Comparison of ENCODE assay signal across 9 cellular contexts in genomic region chr16:14527411-14528044, GRCh38.
A peak's percentile ranks its signal among the peaks of the same experiment; 100 is the strongest.
DNase-seq lines count a peak whose midpoint lies in the region; ATAC-seq, FAIRE-seq and TF ChIP-seq lines count a peak whose summit lies in the region.
"Had no signal": no experiment of that assay in that cellular context is flagged by ENCODE, and none has a peak within 500 bp of the region (broad histone marks: within the 10 kb centered on the region; RNA-seq: fewer than 3 reads in every experiment).

No MANE protein-coding gene starts in this region.

- H3K27ac Mint-ChIP-seq in T-cell: no peak overlapping the region

- ATAC-seq in HG02973 (IDR thresholded peaks at IDR 0.05; ENCODE audit: unreplicated experiment) (no peak), GM19328 (IDR thresholded peaks at IDR 0.05; ENCODE audit: unreplicated experiment) (no peak), T-cell (replicated peaks in 1 of 4) (no peak)
- ATAC-seq: PC-3 had no signal

- POLR2A ChIA-PET in T-cell (lab: Charles Lee): interaction anchor here in 1 of 2 donors (0.6 kb wide), 1 partner anchor 276 kb away, joined by 11 read pairs; no protein-coding TSS in a partner anchor

- intact Hi-C loops in kidney (cut with DNase I): loop anchor here (10.0 kb wide), 1 partner anchor 223 kb away; no protein-coding TSS in a partner anchor

- H3K4me1 ChIP-seq in keratinocyte (ENCODE audit: control insufficient read depth, extremely low read depth, insufficient read depth, low read length) (peaks cover 36% of the 10 kb centered on the region), smooth muscle cell (ENCODE audit: low read depth) (peaks cover 31% of the 10 kb centered on the region), kidney (ENCODE audit: control insufficient read depth in 1 of 2, insufficient read depth in 1 of 2, low read depth in 1 of 2, low read length in 2 of 2) (peaks cover 7 to 17% of the 10 kb centered on the region in 2 donors)

- dilution Hi-C loops in keratinocyte (cut with MboI; ENCODE audit: extremely low pct_ligation_motif_present, low sequenced_read_pairs): no loop called here

- H3F3A ChIP-seq in smooth muscle cell (ENCODE audit: low read depth): no peaks in the 10 kb centered on the region

- peak; percentile 18 for DNase-seq in GOT3 (lab: John Stamatoyannopoulos, UW)
- DNase-seq in cardiac fibroblast (ENCODE audit: low read depth in 2 of 2): peak; percentile 87 to 92
- DNase-seq in keratinocyte (ENCODE audit: low read depth, low spot score): no peak
- DNase-seq in smooth muscle cell (lab: John Stamatoyannopoulos, UW; ENCODE audit: unreplicated experiment): no peak
- DNase-seq in T-cell: no peak
- DNase-seq in kidney: no peak
- DNase-seq: PC-3 had no signal

- peaks cover 11 to 17% (median 12%) of the 10 kb centered on the region in 3 donors for H3K4me1 Mint-ChIP-seq in T-cell

- no peak overlapping the region for H3K4me3 ChIP-seq in cardiac fibroblast (replicated peaks in 1 of 2; ENCODE audit: low read depth in 2 of 2, low read length in 2 of 2)
- H3K4me3 ChIP-seq in keratinocyte (ENCODE audit: control insufficient read depth in 2 of 3, extremely low read depth in 1 of 3, insufficient read depth in 2 of 3, low read depth in 1 of 3, low read length in 3 of 3): no peak overlapping the region
- no peak overlapping the region for H3K4me3 ChIP-seq in smooth muscle cell
- no peak overlapping the region for H3K4me3 ChIP-seq in kidney (ENCODE audit: low read length in 2 of 2)

- H3K9me3 ChIP-seq in keratinocyte (ENCODE audit: control insufficient read depth, low read depth, low read length) (no peaks in the 10 kb centered on the region), smooth muscle cell (replicated peaks; ENCODE audit: low read depth) (no peaks in the 10 kb centered on the region), kidney (ENCODE audit: control insufficient read depth in 1 of 2, low read length in 2 of 2) (no peaks in the 10 kb centered on the region)

- peaks cover 3% of the 10 kb centered on the region for H3K79me2 ChIP-seq in keratinocyte (ENCODE audit: control insufficient read depth, insufficient read depth, low read length)
- no peaks in the 10 kb centered on the region for H3K79me2 ChIP-seq in smooth muscle cell (ENCODE audit: low read depth)

- CTCF ChIA-PET in T-cell (lab: Charles Lee): interaction anchor here (0.9 to 1.6 kb wide), 4 partner anchors 14 to 604 kb away, joined by 3 to 6 read pairs (median 3); no protein-coding TSS in a partner anchor

- H3K27me3 Mint-ChIP-seq in T-cell: no peaks in the 10 kb centered on the region

- H2AFZ ChIP-seq in keratinocyte (ENCODE audit: control insufficient read depth, low read length) (no peak overlapping the region), smooth muscle cell (ENCODE audit: low read depth) (no peak overlapping the region)

- H3K4me2 ChIP-seq in keratinocyte (ENCODE audit: control insufficient read depth, extremely low read depth, insufficient read depth, low read depth, low read length): no peak overlapping the region
- peak overlapping the region; percentile 82 for H3K4me2 ChIP-seq in smooth muscle cell

- no peak overlapping the region for H3K4me3 Mint-ChIP-seq in T-cell

- no peaks in the 10 kb centered on the region for H3K27me3 ChIP-seq in keratinocyte (ENCODE audit: control insufficient read depth, extremely low read depth, insufficient read depth, low read length)
- no peaks in the 10 kb centered on the region for H3K27me3 ChIP-seq in smooth muscle cell (ENCODE audit: low read depth)

- H3K36me3 Mint-ChIP-seq in T-cell: peaks cover 22% of the 10 kb centered on the region

- H3K9ac ChIP-seq in keratinocyte (ENCODE audit: control insufficient read depth, extremely low read depth, insufficient read depth, low read length): peak overlapping the region; percentile 69
- no peak overlapping the region for H3K9ac ChIP-seq in smooth muscle cell (ENCODE audit: low read depth)
- H3K9ac ChIP-seq in kidney (ENCODE audit: low read length in 2 of 2): no peak overlapping the region

- no peak for FAIRE-seq in keratinocyte (lab: Jason Lieb, UNC)
- no peak for FAIRE-seq in kidney (lab: Jason Lieb, UNC)

- TF ChIP-seq CTCF in cardiac fibroblast (IDR thresholded peaks at IDR 0.05; ENCODE audit: low read depth, low read length) (no peak), keratinocyte (optimal IDR thresholded peaks at IDR 0.05 in 1 of 3, IDR thresholded peaks at IDR 0.05 in 1 of 3, conservative IDR thresholded peaks at IDR 0.05 in 1 of 3; ENCODE audit: extremely low read depth in 1 of 3, insufficient read depth in 2 of 3, low read length in 3 of 3) (no peak), smooth muscle cell (IDR thresholded peaks at IDR 0.05; ENCODE audit: borderline replicate concordance, insufficient read depth, poor library complexity, severe bottlenecking) (no peak), kidney (IDR thresholded peaks at IDR 0.05; ENCODE audit: borderline replicate concordance, extremely low read depth, insufficient read depth) (no peak)

- peaks cover 1 to 3% of the 10 kb centered on the region in 2 experiments for H3K36me3 ChIP-seq in keratinocyte (ENCODE audit: control insufficient read depth in 2 of 2, extremely low read depth in 1 of 2, insufficient read depth in 2 of 2, low read length in 2 of 2)
- H3K36me3 ChIP-seq in smooth muscle cell (ENCODE audit: low read depth): no peaks in the 10 kb centered on the region
- no peaks in the 10 kb centered on the region for H3K36me3 ChIP-seq in kidney (ENCODE audit: control insufficient read depth in 1 of 2, insufficient read depth in 2 of 2, low read length in 2 of 2)

- H4K20me1 ChIP-seq in keratinocyte (ENCODE audit: control insufficient read depth, extremely low read depth, insufficient read depth, low read length) (no peaks in the 10 kb centered on the region), smooth muscle cell (ENCODE audit: low read depth) (no peaks in the 10 kb centered on the region)

- no peaks in the 10 kb centered on the region for H3K9me1 ChIP-seq in keratinocyte (ENCODE audit: control insufficient read depth, extremely low read depth, insufficient read depth, low read length)

- H3K27ac ChIP-seq in keratinocyte (ENCODE audit: control insufficient read depth, insufficient read depth, low read length) (peak overlapping the region; percentile 45), smooth muscle cell (ENCODE audit: low read depth) (peak overlapping the region; percentile 36), kidney (ENCODE audit: low read depth in 2 of 2, low read length in 2 of 2) (no peak overlapping the region)

- no peaks in the 10 kb centered on the region for H3K9me3 Mint-ChIP-seq in T-cell

- WGBS in smooth muscle cell (ENCODE audit: low lambda C conversion rate): 48% methylated on average over 5 of the region's 5 CpGs

Comparison
In these comparisons a context has a peak if more than half of its experiments do, and no peak if none do; other contexts are left out.
1. DNase-seq: peak in GOT3 (single experiment) and cardiac fibroblast (2 of 2); none in keratinocyte (single experiment), smooth muscle cell (single experiment), T-cell (0 of 34) and kidney (single experiment).
2. H3K27ac ChIP-seq: peak in keratinocyte (single experiment) and smooth muscle cell (single experiment); none in kidney (0 of 2).